In genomic region chr19:45994989-45995714, GRCh38 we compare ENCODE assay signal across 7 cellular contexts.
DNase-seq lines count a peak whose midpoint lies in the region; ATAC-seq, FAIRE-seq and TF ChIP-seq lines count a peak whose summit lies in the region.

A gene with protein sequence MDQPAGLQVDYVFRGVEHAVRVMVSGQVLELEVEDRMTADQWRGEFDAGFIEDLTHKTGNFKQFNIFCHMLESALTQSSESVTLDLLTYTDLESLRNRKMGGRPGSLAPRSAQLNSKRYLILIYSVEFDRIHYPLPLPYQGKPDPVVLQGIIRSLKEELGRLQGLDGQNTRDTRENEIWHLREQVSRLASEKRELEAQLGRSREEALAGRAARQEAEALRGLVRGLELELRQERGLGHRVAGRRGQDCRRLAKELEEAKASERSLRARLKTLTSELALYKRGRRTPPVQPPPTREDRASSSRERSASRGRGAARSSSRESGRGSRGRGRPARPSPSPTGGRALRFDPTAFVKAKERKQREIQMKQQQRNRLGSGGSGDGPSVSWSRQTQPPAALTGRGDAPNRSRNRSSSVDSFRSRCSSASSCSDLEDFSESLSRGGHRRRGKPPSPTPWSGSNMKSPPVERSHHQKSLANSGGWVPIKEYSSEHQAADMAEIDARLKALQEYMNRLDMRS (plus strand): TSS chr19:45995467. CDS start chr19:46003019, 7,552 bp downstream.

- peak; percentile 97 for DNase-seq in GM18507 (ENCODE audit: extremely low spot score, insufficient read length, low read depth)
- peak; percentile 99 for DNase-seq in NCI-H2029 (lab: John Stamatoyannopoulos, UW)
- DNase-seq in T-helper 22 cell (ENCODE audit: low read depth): peak; percentile 92
- DNase-seq in astrocyte of the hippocampus (ENCODE audit: low read depth, low spot score): peak; percentile 99
- peak; percentile 61 to 99 (median 96) for DNase-seq in hypothalamus (lab: John Stamatoyannopoulos, UW)
- peak; percentile 98 for DNase-seq in retinal pigment epithelial cell (ENCODE audit: low read depth)

- peak; percentile 99 for FAIRE-seq in GM18507 (lab: Jason Lieb, UNC)

- TF ChIP-seq CTCF in retinal pigment epithelial cell (conservative IDR thresholded peaks at IDR 0.05; ENCODE audit: low read depth, low read length): no peak

- ATAC-seq in HG02973 (IDR thresholded peaks at IDR 0.05; ENCODE audit: unreplicated experiment): peak; percentile 93

- H3K4me3 ChIP-seq in retinal pigment epithelial cell (ENCODE audit: low read length): peak within 1 kb of the TSS; percentile 99

Comparison
In these comparisons a context has a peak if more than half of its experiments do, and no peak if none do; other contexts are left out.
1. Peak in every context shown above with its lines: DNase-seq, ATAC-seq and H3K4me3 ChIP-seq.